ENCODE assay signal across 8 cellular contexts in the genomic region with DNA sequence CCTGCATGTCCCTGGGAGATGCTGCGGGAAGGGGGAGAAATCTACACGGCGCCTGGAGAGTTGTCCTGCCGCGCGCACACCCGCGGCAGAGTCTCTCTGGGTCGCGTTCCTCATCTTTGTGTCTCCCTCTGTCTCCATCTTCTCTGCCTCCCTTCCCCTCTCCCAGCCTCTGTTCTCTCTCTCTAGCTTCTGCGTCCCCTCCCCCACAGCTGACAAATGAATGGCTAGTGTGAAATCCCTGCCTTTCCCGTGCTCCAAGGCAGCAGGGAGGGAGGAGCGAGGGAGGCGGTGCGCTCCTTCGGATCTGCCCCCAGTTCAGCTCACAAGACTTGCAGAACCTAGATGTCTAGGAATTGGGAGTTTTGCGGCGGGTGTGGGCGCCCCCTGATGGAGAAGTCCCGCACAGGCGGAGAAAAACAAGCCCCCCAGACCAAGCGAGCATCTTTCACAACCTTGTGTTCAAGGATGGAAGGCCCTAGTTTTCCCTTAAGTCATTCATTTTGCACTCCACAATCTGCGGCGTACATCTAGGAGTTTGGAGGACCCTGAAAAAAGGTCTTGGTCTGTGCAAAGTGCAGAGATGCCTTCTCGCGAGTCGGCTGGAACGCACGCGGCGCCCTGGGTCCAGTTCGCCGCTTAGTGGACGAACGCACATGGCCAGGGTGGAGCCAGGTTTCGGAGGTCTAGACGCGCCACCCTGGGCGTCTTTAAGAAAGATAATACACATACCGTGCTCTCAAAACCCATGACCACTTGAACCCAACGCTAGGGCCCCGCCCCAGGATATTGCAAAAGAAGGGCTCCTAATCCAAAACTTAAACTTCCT. TPM values are rescaled to one million over a fixed set of nuclear protein-coding genes. Genes with fewer than 3 reads are reported as not detected.
DNase-seq lines count a peak whose midpoint lies in the region; ATAC-seq and TF ChIP-seq lines count a peak whose summit lies in the region.

No MANE protein-coding gene starts in this region.

- 0 to 2% methylated on average over 20 to 21 of the region's 42 CpGs for WGBS in mesodermal cell (ENCODE audit: insufficient coverage in 2 of 2), 2 experiments

- H3K27ac ChIP-seq in C4-2B (peak overlapping the region; percentile 22; the same call in 1 of the 2 replicates), mesodermal cell (ENCODE audit: low read depth, low read length, severe bottlenecking) (peak overlapping the region; percentile 68)

- H3K4me3 Mint-ChIP-seq in activated CD8-positive, alpha-beta T cell treated with anti-CD3 and anti-CD28 coated beads for 36 hours, result peak overlapping the region; percentile 73

- DNase-seq in NCI-H510A (lab: John Stamatoyannopoulos, UW), result peak; percentile 79
- DNase-seq in activated CD8-positive, alpha-beta T cell treated with anti-CD3 and anti-CD28 coated beads for 36 hours, result peak; percentile 75
- DNase-seq in epithelial cell of proximal tubule (ENCODE audit: low read depth), result peak; percentile 86
- peak; percentile 18 for DNase-seq in stimulated activated naive CD4-positive, alpha-beta T cell treated with Interleukin-2 at 50 U/mL for 16 hours (lab: John Stamatoyannopoulos, UW)

- H3K4me1 ChIP-seq in mesodermal cell (ENCODE audit: control insufficient read depth, insufficient read depth, low read length, poor library complexity, severe bottlenecking), result peaks cover 10% of the 10 kb centered on the region

- H3K9me3 Mint-ChIP-seq in activated CD8-positive, alpha-beta T cell treated with anti-CD3 and anti-CD28 coated beads for 36 hours, result no peaks in the 10 kb centered on the region

- peaks cover 72% of the 10 kb centered on the region for H3K27me3 Mint-ChIP-seq in activated CD8-positive, alpha-beta T cell treated with anti-CD3 and anti-CD28 coated beads for 36 hours

- ATAC-seq in GM19035 (IDR thresholded peaks at IDR 0.05; ENCODE audit: unreplicated experiment) (peak; percentile 62), HG03159 (IDR thresholded peaks at IDR 0.05; ENCODE audit: unreplicated experiment) (peak; percentile 64)
- ATAC-seq in activated CD8-positive, alpha-beta T cell treated with anti-CD3 and anti-CD28 coated beads for 36 hours, result peak; percentile 71

- CTCF ChIA-PET in activated CD8-positive, alpha-beta T cell treated with anti-CD3 and anti-CD28 coated beads for 36 hours (lab: Charles Lee), result interaction anchor here (0.6 to 1.0 kb wide), 3 partner anchors 9 to 36 kb away, joined by 3 to 5 read pairs (median 3); no protein-coding TSS in a partner anchor

- H3K36me3 Mint-ChIP-seq in activated CD8-positive, alpha-beta T cell treated with anti-CD3 and anti-CD28 coated beads for 36 hours (ENCODE audit: low read depth), result no peaks in the 10 kb centered on the region

- H3K9me3 ChIP-seq in mesodermal cell (ENCODE audit: control insufficient read depth, low read length), result no peaks in the 10 kb centered on the region

- peak overlapping the region; percentile 69 for H3K4me3 ChIP-seq in epithelial cell of proximal tubule (ENCODE audit: low read depth, low read length)
- H3K4me3 ChIP-seq in mesodermal cell (ENCODE audit: extremely low read depth, insufficient read depth, low read length, poor library complexity, severe bottlenecking), result peak overlapping the region; percentile 78

- POLR2A ChIA-PET in activated CD8-positive, alpha-beta T cell treated with anti-CD3 and anti-CD28 coated beads for 36 hours (lab: Charles Lee), result no interaction called here

- peak overlapping the region; percentile 30 for H3K27ac Mint-ChIP-seq in activated CD8-positive, alpha-beta T cell treated with anti-CD3 and anti-CD28 coated beads for 36 hours

- peak; percentile 94 for TF ChIP-seq CTCF in C4-2B (conservative IDR thresholded peaks at IDR 0.05)
- TF ChIP-seq CTCF in activated CD8-positive, alpha-beta T cell treated with anti-CD3 and anti-CD28 coated beads for 36 hours (IDR thresholded peaks at IDR 0.05), result peak; percentile 68
- TF ChIP-seq CTCF in epithelial cell of proximal tubule (conservative IDR thresholded peaks at IDR 0.05; ENCODE audit: low read depth, low read length), result peak; percentile 89

- peaks cover 31% of the 10 kb centered on the region for H3K4me1 Mint-ChIP-seq in activated CD8-positive, alpha-beta T cell treated with anti-CD3 and anti-CD28 coated beads for 36 hours (ENCODE audit: low read depth)

- intact Hi-C loops in activated CD8-positive, alpha-beta T cell treated with anti-CD3 and anti-CD28 coated beads for 36 hours (cut with micrococcal nuclease), result loop anchor here (10.0 kb wide), 1 partner anchor 399 kb away; a partner anchor contains a TSS

- H3K36me3 ChIP-seq in mesodermal cell (ENCODE audit: control insufficient read depth, insufficient read depth, low read length), result peaks cover 7% of the 10 kb centered on the region

RNA-seq across cellular contexts. Expression of a gene that starts 2.0 kb away (rescaled TPM):
- not detected for total RNA-seq in activated CD8-positive, alpha-beta T cell treated with anti-CD3 and anti-CD28 coated beads for 36 hours
- total RNA-seq in epithelial cell of proximal tubule, result 185 and 323 TPM in 2 replicates
- polyA plus RNA-seq in mesodermal cell (2013, experiment 1 of 2), result 178 TPM
- polyA plus RNA-seq in mesodermal cell (2013, experiment 2 of 2), result 171 TPM

Comparison
In these comparisons a context has a peak if more than half of its experiments do, and no peak if none do; other contexts are left out.
1. Peak in every context shown above with its lines: DNase-seq, ATAC-seq, H3K4me3 ChIP-seq and H3K27ac ChIP-seq.
2. DNase-seq: peak in every context shown above with its lines; median percentile 86 in epithelial cell of proximal tubule; 79 in NCI-H510A; 75 in activated CD8-positive, alpha-beta T cell treated with anti-CD3 and anti-CD28 coated beads for 36 hours; 18 in stimulated activated naive CD4-positive, alpha-beta T cell treated with Interleukin-2 at 50 U/mL for 16 hours.
3. RNA of a gene that starts 2.0 kb away (total RNA-seq): 185 to 323 TPM in epithelial cell of proximal tubule; not detected in activated CD8-positive, alpha-beta T cell treated with anti-CD3 and anti-CD28 coated beads for 36 hours; every median in the first group is over 100 times any median in the second.